Comparison of ENCODE assay signal across 37 cellular contexts in the genomic region with DNA sequence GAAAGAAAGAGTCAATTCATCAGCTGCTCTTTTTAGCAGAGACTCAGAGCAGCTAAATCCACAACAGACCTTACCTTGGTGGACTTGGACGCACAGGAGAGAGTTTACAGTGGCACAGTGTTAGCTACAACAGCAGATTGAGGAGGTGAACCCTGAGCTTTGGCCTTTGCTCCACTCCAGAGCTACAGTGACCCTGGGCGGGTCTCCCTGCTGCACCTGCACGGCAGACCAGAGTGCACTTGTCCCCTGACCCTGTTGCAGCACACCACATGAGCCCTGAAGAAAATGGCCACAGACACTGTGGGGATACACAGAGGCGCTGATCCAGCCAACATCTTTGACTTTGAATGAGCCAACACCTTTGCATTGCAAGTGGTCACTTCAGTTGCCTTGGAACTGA. TPM values are rescaled to one million over a fixed set of nuclear protein-coding genes. Genes with fewer than 3 reads are reported as not detected.
"Had no signal": no experiment of that assay in that cellular context is flagged by ENCODE, and none has a peak within 500 bp of the region (broad histone marks: within the 10 kb centered on the region; RNA-seq: fewer than 3 reads in every experiment).

No MANE protein-coding gene starts in this region.

- H3K27me3 Mint-ChIP-seq: progenitor cell of endocrine pancreas had no signal

- H3K27me3 ChIP-seq: adrenal gland, body of pancreas, gastrocnemius medialis, ovary, sigmoid colon, tibial nerve, uterus had no signal

- H3K27ac Mint-ChIP-seq: activated naive CD8-positive, alpha-beta T cell treated with anti-CD3 and anti-CD28 coated beads for 36 hours; immature natural killer cell; nephron; progenitor cell of endocrine pancreas; stimulated activated naive B cell treated with anti-CD40 and anti-IgM and Interleukin-4, amounts not matched to agents 10 μg/mL and 1 μg/mL and 100 μg/mL, for 72 hours had no signal

- DNase-seq: activated CD4-positive, alpha-beta T cell treated with anti-CD3 and anti-CD28 coated beads for 4 hours; activated CD4-positive, alpha-beta T cell treated with anti-CD3 and anti-CD28 coated beads, Interleukin-2, amount 50 U/mL, for 48 hours; activated CD8-positive, alpha-beta memory T cell treated with anti-CD3 and anti-CD28 coated beads for 24 hours; activated effector memory CD4-positive, alpha-beta T cell treated with Interleukin-2 at 50 U/mL for 16 hours; activated naive CD4-positive, alpha-beta T cell treated with Interleukin-2 at 50 U/mL for 16 hours; activated naive CD8-positive, alpha-beta T cell treated with anti-CD3 and anti-CD28 coated beads for 36 hours; adrenal gland; aorta; body of pancreas; effector CD8-positive, alpha-beta T cell; gastrocnemius medialis; hippocampal formation; immature natural killer cell; kidney; lower lobe of right lung; mesendoderm; ovary; retina; sigmoid colon; stimulated activated CD4-positive, alpha-beta T cell treated with anti-CD3 and anti-CD28 coated beads, Interleukin-1b, Interleukin-23, amount 100 ng/mL, for 48 hours; stimulated activated CD4-positive, alpha-beta T cell treated with anti-CD3 and anti-CD28 coated beads, Interleukin-4, amount 100 ng/mL, for 4 hours; stimulated activated CD8-positive, alpha-beta memory T cell treated with anti-CD3 and anti-CD28 coated beads, Interleukin-4, amount 100 ng/mL, for 48 hours; stimulated activated naive B cell treated with anti-CD40 and anti-IgM and Interleukin-4, amounts not matched to agents 10 μg/mL and 1 μg/mL and 100 μg/mL, for 72 hours; T-helper 1 cell; uterus had no signal

- H3K4me1 Mint-ChIP-seq: activated naive CD8-positive, alpha-beta T cell treated with anti-CD3 and anti-CD28 coated beads for 36 hours; immature natural killer cell; nephron; stimulated activated naive B cell treated with anti-CD40 and anti-IgM and Interleukin-4, amounts not matched to agents 10 μg/mL and 1 μg/mL and 100 μg/mL, for 72 hours had no signal

- H3K4me3 Mint-ChIP-seq: activated naive CD8-positive, alpha-beta T cell treated with anti-CD3 and anti-CD28 coated beads for 36 hours; immature natural killer cell; nephron; stimulated activated naive B cell treated with anti-CD40 and anti-IgM and Interleukin-4, amounts not matched to agents 10 μg/mL and 1 μg/mL and 100 μg/mL, for 72 hours had no signal

- H3K4me1 ChIP-seq: adrenal gland, gastrocnemius medialis, sigmoid colon, tibial nerve, uterus had no signal

- H3K36me3 ChIP-seq: adrenal gland, gastrocnemius medialis, lower lobe of right lung, neutrophil, ovary, sigmoid colon, tibial nerve, uterus had no signal

- H3K27ac ChIP-seq: adrenal gland, body of pancreas, gastrocnemius medialis, lower lobe of right lung, neutrophil, ovary, sigmoid colon, tibial nerve, uterus, VCaP had no signal

- H3K36me3 Mint-ChIP-seq: activated naive CD8-positive, alpha-beta T cell treated with anti-CD3 and anti-CD28 coated beads for 36 hours; immature natural killer cell; stimulated activated naive B cell treated with anti-CD40 and anti-IgM and Interleukin-4, amounts not matched to agents 10 μg/mL and 1 μg/mL and 100 μg/mL, for 72 hours had no signal

- H3K9me3 Mint-ChIP-seq: activated naive CD8-positive, alpha-beta T cell treated with anti-CD3 and anti-CD28 coated beads for 36 hours; nephron; stimulated activated naive B cell treated with anti-CD40 and anti-IgM and Interleukin-4, amounts not matched to agents 10 μg/mL and 1 μg/mL and 100 μg/mL, for 72 hours had no signal

- FAIRE-seq: colon, kidney had no signal

- H3K9me3 ChIP-seq: adrenal gland, body of pancreas, gastrocnemius medialis, neutrophil, sigmoid colon, tibial nerve, uterus had no signal

- ATAC-seq: body of pancreas, gastrocnemius medialis, lower lobe of right lung had no signal

- H3K4me3 ChIP-seq: adrenal gland, body of pancreas, gastrocnemius medialis, lower lobe of right lung, ovary, sigmoid colon, smooth muscle cell, tibial nerve, uterus had no signal

RNA-seq across cellular contexts. Expression of gene SLC19A3, which starts 11.0 kb away (rescaled TPM):
- total RNA-seq: activated naive CD8-positive, alpha-beta T cell treated with anti-CD3 and anti-CD28 coated beads for 36 hours; mononuclear cell had no signal
- polyA plus RNA-seq: immature natural killer cell had no signal

RNA-seq across cellular contexts. Expression of gene SCYGR6, which starts 17.7 kb away (rescaled TPM):
- total RNA-seq: activated naive CD8-positive, alpha-beta T cell treated with anti-CD3 and anti-CD28 coated beads for 36 hours; adrenal gland; aorta; body of pancreas; dermis microvascular lymphatic vessel endothelial cell; epithelial cell of proximal tubule; gastrocnemius medialis; kidney; lower lobe of right lung; mononuclear cell; myocyte; ovary; progenitor cell of endocrine pancreas; sigmoid colon; smooth muscle cell; temporal lobe; tibial nerve; uterus had no signal
- polyA plus RNA-seq: adrenal gland, aorta, immature natural killer cell, ovary, sigmoid colon, smooth muscle cell had no signal

RNA-seq across cellular contexts. Expression of gene SCYGR7, which starts 21.3 kb away (rescaled TPM):
- total RNA-seq: activated naive CD8-positive, alpha-beta T cell treated with anti-CD3 and anti-CD28 coated beads for 36 hours; adrenal gland; aorta; body of pancreas; dermis microvascular lymphatic vessel endothelial cell; epithelial cell of proximal tubule; gastrocnemius medialis; kidney; lower lobe of right lung; mononuclear cell; myocyte; ovary; progenitor cell of endocrine pancreas; sigmoid colon; smooth muscle cell; temporal lobe; tibial nerve; uterus had no signal
- polyA plus RNA-seq: adrenal gland, aorta, immature natural killer cell, ovary, sigmoid colon, smooth muscle cell had no signal

RNA-seq across cellular contexts. Expression of gene SCYGR8, which starts 38.8 kb away (rescaled TPM):
- total RNA-seq: activated naive CD8-positive, alpha-beta T cell treated with anti-CD3 and anti-CD28 coated beads for 36 hours; adrenal gland; aorta; body of pancreas; dermis microvascular lymphatic vessel endothelial cell; epithelial cell of proximal tubule; gastrocnemius medialis; kidney; lower lobe of right lung; mononuclear cell; myocyte; ovary; progenitor cell of endocrine pancreas; sigmoid colon; smooth muscle cell; temporal lobe; tibial nerve; uterus had no signal
- polyA plus RNA-seq: adrenal gland, aorta, immature natural killer cell, ovary, sigmoid colon, smooth muscle cell had no signal

RNA-seq across cellular contexts. Expression of gene SCYGR5, which starts 40.3 kb away (rescaled TPM):
- total RNA-seq: activated naive CD8-positive, alpha-beta T cell treated with anti-CD3 and anti-CD28 coated beads for 36 hours; adrenal gland; aorta; body of pancreas; dermis microvascular lymphatic vessel endothelial cell; epithelial cell of proximal tubule; gastrocnemius medialis; kidney; lower lobe of right lung; mononuclear cell; myocyte; ovary; progenitor cell of endocrine pancreas; sigmoid colon; smooth muscle cell; temporal lobe; tibial nerve; uterus had no signal
- polyA plus RNA-seq: adrenal gland, aorta, immature natural killer cell, ovary, sigmoid colon, smooth muscle cell had no signal
